In the genomic region with DNA sequence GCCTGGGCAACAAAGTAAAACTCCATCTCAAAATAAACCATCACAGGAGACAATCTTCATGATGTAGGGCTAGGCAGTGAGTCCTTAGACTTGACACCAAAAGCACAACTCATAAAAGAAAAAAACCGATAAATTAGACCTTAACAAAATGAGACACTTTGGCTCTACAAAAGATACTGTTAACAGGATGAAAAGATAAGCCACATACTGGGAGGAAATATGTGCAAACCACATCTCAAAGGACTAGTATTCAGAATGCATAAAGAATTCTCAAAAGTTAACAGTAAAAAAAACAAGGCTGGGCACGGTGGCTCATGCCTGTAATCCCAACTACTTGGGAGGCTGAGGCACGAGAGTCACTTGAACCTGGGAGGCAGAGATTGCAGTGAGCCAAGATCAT, we compare ENCODE assay signal across 22 cellular contexts. TPM values are rescaled to one million over a fixed set of nuclear protein-coding genes. Genes with fewer than 3 reads are reported as not detected.
"Had no signal": no experiment of that assay in that cellular context is flagged by ENCODE, and none has a peak within 500 bp of the region (broad histone marks: within the 10 kb centered on the region; RNA-seq: fewer than 3 reads in every experiment).

No MANE protein-coding gene starts in this region.

- H3K4me1 Mint-ChIP-seq: memory B cell; nephron; stimulated activated memory B cell treated with anti-CD40 and anti-IgM and Interleukin-4, amounts not matched to agents 10 μg/mL and 1 μg/mL and 100 μg/mL, for 72 hours had no signal

- DNase-seq: activated CD4-positive, alpha-beta T cell treated with anti-CD3 and anti-CD28 coated beads, Interleukin-2, amount 10 ng/mL, durations not matched to agents 24 days and 14 days; activated CD4-positive, CD25-positive, alpha-beta regulatory T cell; activated CD8-positive, alpha-beta memory T cell treated with anti-CD3 and anti-CD28 coated beads, Interleukin-2, amount 10 ng/mL, durations not matched to agents 7 days and 5 days; activated effector memory CD4-positive, alpha-beta T cell treated with anti-CD3 and anti-CD28 coated beads, Interleukin-2, amount 50 U/mL, for 16 hours; activated T-cell treated with anti-CD3 and anti-CD28 coated beads, Interleukin-2, amount 50 U/mL, for 24 hours; body of pancreas; caudate nucleus; hypothalamus; kidney glomerular epithelial cell; left ventricle myocardium superior; mucosa of descending colon; nucleus accumbens; posterior cingulate gyrus; retina; stimulated activated CD4-positive, alpha-beta T cell treated with anti-CD3 and anti-CD28 coated beads, Interleukin-12 subunit alpha, Interleukin-12 subunit beta, amount 100 ng/mL, for 4 hours; thyroid gland had no signal

- H3K36me3 ChIP-seq: esophagus muscularis mucosa, thyroid gland had no signal

- H3K4me3 ChIP-seq: body of pancreas, coronary artery, esophagus muscularis mucosa, mucosa of descending colon, thyroid gland had no signal

- H3K27me3 ChIP-seq: body of pancreas, esophagus muscularis mucosa had no signal

- H3K27ac Mint-ChIP-seq: activated CD4-positive, alpha-beta T cell treated with anti-CD3 and anti-CD28 coated beads, Interleukin-2, amount 10 ng/mL, durations not matched to agents 24 days and 14 days; activated CD8-positive, alpha-beta memory T cell treated with anti-CD3 and anti-CD28 coated beads, Interleukin-2, amount 10 ng/mL, durations not matched to agents 7 days and 5 days; activated T-cell treated with anti-CD3 and anti-CD28 coated beads, Interleukin-2, amount 50 U/mL, for 24 hours; memory B cell; nephron; stimulated activated memory B cell treated with anti-CD40 and anti-IgM and Interleukin-4, amounts not matched to agents 10 μg/mL and 1 μg/mL and 100 μg/mL, for 72 hours; T-helper 1 cell treated with Interleukin-12 subunit alpha and Interleukin-12 subunit beta and Interleukin-4 antibody, amounts not matched to agents 30 μg/mL and 1 μg/mL, for 36 hours had no signal

- H3K27ac ChIP-seq: body of pancreas, coronary artery, esophagus muscularis mucosa, thyroid gland had no signal

- H3K36me3 Mint-ChIP-seq: activated CD8-positive, alpha-beta memory T cell treated with anti-CD3 and anti-CD28 coated beads, Interleukin-2, amount 10 ng/mL, durations not matched to agents 7 days and 5 days; memory B cell; stimulated activated memory B cell treated with anti-CD40 and anti-IgM and Interleukin-4, amounts not matched to agents 10 μg/mL and 1 μg/mL and 100 μg/mL, for 72 hours had no signal

- ATAC-seq: activated CD8-positive, alpha-beta memory T cell treated with anti-CD3 and anti-CD28 coated beads, Interleukin-2, amount 10 ng/mL, durations not matched to agents 7 days and 5 days; body of pancreas; left ventricle myocardium superior; mucosa of descending colon; stimulated activated memory B cell treated with anti-CD40 and anti-IgM and Interleukin-4, amounts not matched to agents 10 μg/mL and 1 μg/mL and 100 μg/mL, for 72 hours had no signal

- H3K4me3 Mint-ChIP-seq: activated CD4-positive, alpha-beta T cell treated with anti-CD3 and anti-CD28 coated beads, Interleukin-2, amount 10 ng/mL, durations not matched to agents 24 days and 14 days; activated CD8-positive, alpha-beta memory T cell treated with anti-CD3 and anti-CD28 coated beads, Interleukin-2, amount 10 ng/mL, durations not matched to agents 7 days and 5 days; activated T-cell treated with anti-CD3 and anti-CD28 coated beads, Interleukin-2, amount 50 U/mL, for 24 hours; memory B cell; nephron; stimulated activated memory B cell treated with anti-CD40 and anti-IgM and Interleukin-4, amounts not matched to agents 10 μg/mL and 1 μg/mL and 100 μg/mL, for 72 hours; T-helper 1 cell treated with Interleukin-12 subunit alpha and Interleukin-12 subunit beta and Interleukin-4 antibody, amounts not matched to agents 30 μg/mL and 1 μg/mL, for 36 hours had no signal

- H3K9me3 ChIP-seq: body of pancreas, esophagus muscularis mucosa, mucosa of descending colon, thyroid gland had no signal

- H3K9me3 Mint-ChIP-seq: activated CD4-positive, alpha-beta T cell treated with anti-CD3 and anti-CD28 coated beads, Interleukin-2, amount 10 ng/mL, durations not matched to agents 24 days and 14 days; activated T-cell treated with anti-CD3 and anti-CD28 coated beads, Interleukin-2, amount 50 U/mL, for 24 hours; memory B cell; T-helper 1 cell treated with Interleukin-12 subunit alpha and Interleukin-12 subunit beta and Interleukin-4 antibody, amounts not matched to agents 30 μg/mL and 1 μg/mL, for 36 hours had no signal

- H3K27me3 Mint-ChIP-seq: activated CD4-positive, alpha-beta T cell treated with anti-CD3 and anti-CD28 coated beads, Interleukin-2, amount 10 ng/mL, durations not matched to agents 24 days and 14 days; activated CD8-positive, alpha-beta memory T cell treated with anti-CD3 and anti-CD28 coated beads, Interleukin-2, amount 10 ng/mL, durations not matched to agents 7 days and 5 days; stimulated activated memory B cell treated with anti-CD40 and anti-IgM and Interleukin-4, amounts not matched to agents 10 μg/mL and 1 μg/mL and 100 μg/mL, for 72 hours had no signal

- H3K4me1 ChIP-seq: body of pancreas, esophagus muscularis mucosa, thyroid gland had no signal

RNA-seq across cellular contexts. Expression of a gene that starts 13.2 kb away (rescaled TPM):
- total RNA-seq: activated CD4-positive, alpha-beta T cell treated with anti-CD3 and anti-CD28 coated beads, Interleukin-2, amount 10 ng/mL, durations not matched to agents 24 days and 14 days had no signal
